In genomic region chr6:108250240-108250866, GRCh38 we compare ENCODE assay signal across 11 cellular contexts. TPM values are rescaled to one million over a fixed set of nuclear protein-coding genes. Genes with fewer than 3 reads are reported as not detected.
DNase-seq lines count a peak whose midpoint lies in the region; ATAC-seq and TF ChIP-seq lines count a peak whose summit lies in the region.
"Had no signal": no experiment of that assay in that cellular context is flagged by ENCODE, and none has a peak within 500 bp of the region (broad histone marks: within the 10 kb centered on the region; RNA-seq: fewer than 3 reads in every experiment).

No MANE protein-coding gene starts in this region.

- H3K4me3 ChIP-seq in WI38 (ENCODE audit: low read depth, low read length) = no peak overlapping the region

- DNase-seq in ELF-1 (ENCODE audit: low read depth, low spot score) = peak; percentile 44
- DNase-seq in iris pigment epithelial cell (ENCODE audit: low read depth) = peak; percentile 47
- DNase-seq in activated CD8-positive, alpha-beta memory T cell treated with anti-CD3 and anti-CD28 coated beads, Interleukin-2, amount 50 U/mL, for 4 hours = no peak
- DNase-seq in mesothelial cell of epicardium (ENCODE audit: low spot score in 2 of 2, unreplicated experiment in 2 of 2) = no peak
- no peak for DNase-seq in CD1c-positive myeloid dendritic cell (ENCODE audit: extremely low spot score)
- DNase-seq: activated CD4-positive, alpha-beta memory T cell treated with anti-CD3 and anti-CD28 coated beads for 36 hours; midbrain; NCI-H748 treated with DMSO at 0.1 percent for 48 hours had no signal

- ATAC-seq in HG02885 (IDR thresholded peaks at IDR 0.05; ENCODE audit: poor library complexity, unreplicated experiment) (peak; percentile 57), HG02938 (IDR thresholded peaks at IDR 0.05; ENCODE audit: unreplicated experiment) (no peak)

- no peak overlapping the region for H3K27ac Mint-ChIP-seq in mesothelial cell of epicardium
- H3K27ac Mint-ChIP-seq: activated CD4-positive, alpha-beta memory T cell treated with anti-CD3 and anti-CD28 coated beads for 36 hours had no signal

- TF ChIP-seq CTCF in WI38 (IDR thresholded peaks at IDR 0.05; ENCODE audit: low read depth, low read length) (peak; percentile 21; the same call in 1 of the 2 replicates), mesothelial cell of epicardium (IDR thresholded peaks at IDR 0.05; ENCODE audit: unreplicated experiment) (no peak)

- H3K27me3 Mint-ChIP-seq in mesothelial cell of epicardium (ENCODE audit: low read depth) = no peaks in the 10 kb centered on the region
- H3K27me3 Mint-ChIP-seq: activated CD4-positive, alpha-beta memory T cell treated with anti-CD3 and anti-CD28 coated beads for 36 hours had no signal

- H3K4me1 Mint-ChIP-seq in mesothelial cell of epicardium = peaks cover 25% of the 10 kb centered on the region

- no peaks in the 10 kb centered on the region for H3K9me3 Mint-ChIP-seq in mesothelial cell of epicardium

- peaks cover 14% of the 10 kb centered on the region for H3K36me3 Mint-ChIP-seq in mesothelial cell of epicardium

- H3K4me3 Mint-ChIP-seq in mesothelial cell of epicardium = no peak overlapping the region
- H3K4me3 Mint-ChIP-seq: activated CD4-positive, alpha-beta memory T cell treated with anti-CD3 and anti-CD28 coated beads for 36 hours had no signal

RNA-seq across cellular contexts. Expression of gene SNX3, which starts 10.5 kb away (rescaled TPM):
- total RNA-seq in mesothelial cell of epicardium = 74.3 to 80.6 TPM (median 74.4 TPM) in 3 replicates

RNA-seq across cellular contexts. Expression of gene AFG1L, which starts 44.5 kb away (rescaled TPM):
- 8.0 to 11.3 TPM (median 9.3 TPM) in 3 replicates for total RNA-seq in mesothelial cell of epicardium

Comparison
In these comparisons a context has a peak if more than half of its experiments do, and no peak if none do; other contexts are left out.
1. DNase-seq: peak in ELF-1 (single experiment) and iris pigment epithelial cell (single experiment); none in activated CD8-positive, alpha-beta memory T cell treated with anti-CD3 and anti-CD28 coated beads, Interleukin-2, amount 50 U/mL, for 4 hours (single experiment), mesothelial cell of epicardium (0 of 2) and CD1c-positive myeloid dendritic cell (single experiment).